In genomic region chr6:25138024-25138696, GRCh38 we compare ENCODE assay signal across 7 cellular contexts.
DNase-seq lines count a peak whose midpoint lies in the region; ATAC-seq and TF ChIP-seq lines count a peak whose summit lies in the region.

No MANE protein-coding gene starts in this region.

- peak overlapping the region; percentile 87 to 90 for H3K4me3 Mint-ChIP-seq in activated T-cell treated with anti-CD3 and anti-CD28 coated beads, Interleukin-2, amount 50 U/mL, for 72 hours

- TSS peak; percentile 81 for BruUV-seq in OCI-LY7 (replicated peaks; lab: Mats Ljungman, UMichigan)

- H4K20me1 ChIP-seq in OCI-LY7 (ENCODE audit: insufficient read depth, low read length), result no peaks in the 10 kb centered on the region

- POLR2A ChIA-PET in OCI-LY7 (lab: Charles Lee), result interaction anchor here (0.6 to 2.6 kb wide), 6 partner anchors 8 to 431 kb away, joined by 3 to 23 read pairs (median 4); no protein-coding TSS in a partner anchor

- peaks cover 38% of the 10 kb centered on the region for H3K4me1 Mint-ChIP-seq in activated T-cell treated with anti-CD3 and anti-CD28 coated beads, Interleukin-2, amount 50 U/mL, for 72 hours (ENCODE audit: low read depth)

- H3K9me3 ChIP-seq in OCI-LY7 (ENCODE audit: low read length) (peaks cover 37% of the 10 kb centered on the region), prostate gland (no peaks in the 10 kb centered on the region)

- no peaks in the 10 kb centered on the region for H3K27me3 Mint-ChIP-seq in activated T-cell treated with anti-CD3 and anti-CD28 coated beads, Interleukin-2, amount 50 U/mL, for 72 hours (ENCODE audit: low read depth)

- H2AFZ ChIP-seq in OCI-LY7 (ENCODE audit: low read length), result peak overlapping the region; percentile 98

- TF ChIP-seq POLR2A in prostate gland (IDR thresholded peaks at IDR 0.05), result peak; percentile 23

- peaks cover 23 to 48% of the 10 kb centered on the region in 2 donors for H3K36me3 Mint-ChIP-seq in activated T-cell treated with anti-CD3 and anti-CD28 coated beads, Interleukin-2, amount 50 U/mL, for 72 hours (ENCODE audit: insufficient read depth in 2 of 2)

- H3K4me2 ChIP-seq in OCI-LY7 (ENCODE audit: low read length), result peak overlapping the region; percentile 81

- intact Hi-C loops in OCI-LY7 (cut with micrococcal nuclease; ENCODE audit: unreplicated experiment) (loop anchor here (1.0 to 10.0 kb wide), 3 partner anchors 9 to 643 kb away; partner anchors contain the start of gene ALDH5A1), prostate gland (cut with DNase I) (no loop called here)

- 9% methylated on average over 10 of the region's 10 CpGs for WGBS in prostate gland
- WGBS in urinary bladder, result 23% methylated on average over 10 of the region's 10 CpGs

- no peaks in the 10 kb centered on the region for H3K9me2 ChIP-seq in OCI-LY7 (ENCODE audit: insufficient read depth, low read length)

- H3K9me3 Mint-ChIP-seq in activated T-cell treated with anti-CD3 and anti-CD28 coated beads, Interleukin-2, amount 50 U/mL, for 72 hours, result peaks cover 0 to 1% of the 10 kb centered on the region in 2 donors

- H3K27me3 ChIP-seq in prostate gland (replicated peaks; ENCODE audit: insufficient read depth), result no peaks in the 10 kb centered on the region

- peak overlapping the region; percentile 93 for H3K27ac Mint-ChIP-seq in activated T-cell treated with anti-CD3 and anti-CD28 coated beads, Interleukin-2, amount 50 U/mL, for 72 hours

- TF ChIP-seq CTCF in OCI-LY7 (conservative IDR thresholded peaks at IDR 0.05; ENCODE audit: low read length) (peak; percentile 37; the same call in 1 of the 2 replicates), fibroblast of pulmonary artery (IDR thresholded peaks at IDR 0.05; ENCODE audit: low read length, missing control alignments) (peak; percentile 43), prostate gland (IDR thresholded peaks at IDR 0.05) (peak in 2 of 4 experiments; percentile 14 to 23)

- peak overlapping the region; percentile 51 for H3K4me3 ChIP-seq in OCI-LY7 (ENCODE audit: low read depth, low read length, poor library complexity, severe bottlenecking)
- H3K4me3 ChIP-seq in fibroblast of pulmonary artery (replicated peaks; ENCODE audit: low read depth, low read length), result peak overlapping the region; percentile 51
- H3K4me3 ChIP-seq in prostate gland, result peak overlapping the region; percentile 16 to 27
- peak overlapping the region; percentile 45 for H3K4me3 ChIP-seq in urinary bladder (ENCODE audit: low read depth, low read length)

- peaks cover 24% of the 10 kb centered on the region for H3K4me1 ChIP-seq in OCI-LY7 (ENCODE audit: insufficient read depth, low read length, poor library complexity, severe bottlenecking)
- H3K4me1 ChIP-seq in prostate gland (replicated peaks), result no peaks in the 10 kb centered on the region
- H3K4me1 ChIP-seq in urinary bladder (ENCODE audit: insufficient read depth), result no peaks in the 10 kb centered on the region

- H3K79me2 ChIP-seq in OCI-LY7 (ENCODE audit: insufficient read depth, low read depth, low read length), result no peaks in the 10 kb centered on the region

- peaks cover 4% of the 10 kb centered on the region; the same call in 1 of the 2 replicates for H3K36me3 ChIP-seq in OCI-LY7 (ENCODE audit: insufficient read depth, low read length)
- H3K36me3 ChIP-seq in prostate gland, result no peaks in the 10 kb centered on the region
- no peaks in the 10 kb centered on the region for H3K36me3 ChIP-seq in urinary bladder (ENCODE audit: insufficient read depth)

- peak; percentile 75 for DNase-seq in OCI-LY7 (ENCODE audit: low spot score)
- DNase-seq in activated T-cell treated with anti-CD3 and anti-CD28 coated beads, Interleukin-2, amount 50 U/mL, for 72 hours, result peak; percentile 75 to 81
- DNase-seq in fibroblast of pulmonary artery (ENCODE audit: low read depth), result peak; percentile 87
- DNase-seq in prostate gland (ENCODE audit: low spot score), result peak; percentile 24

- peak; percentile 92 for ATAC-seq in GM18858 (IDR thresholded peaks at IDR 0.05; ENCODE audit: unreplicated experiment)
- peak; percentile 79 for ATAC-seq in HG02970 (IDR thresholded peaks at IDR 0.05; ENCODE audit: low FRiP score, unreplicated experiment)
- ATAC-seq in activated T-cell treated with anti-CD3 and anti-CD28 coated beads, Interleukin-2, amount 50 U/mL, for 72 hours (replicated peaks in 1 of 2), result peak; percentile 92

- H3K27ac ChIP-seq in OCI-LY7 (ENCODE audit: low read depth, low read length, poor library complexity, severe bottlenecking) (peak overlapping the region; percentile 34), prostate gland (peak overlapping the region; percentile 65 to 68), urinary bladder (ENCODE audit: low read depth) (peak overlapping the region; percentile 90)

- CTCF ChIA-PET in OCI-LY7 (lab: Charles Lee; ENCODE audit: unreplicated experiment), result no interaction called here

Comparison
In these comparisons a context has a peak if more than half of its experiments do, and no peak if none do; other contexts are left out.
1. Peak in every context shown above with its lines: DNase-seq, ATAC-seq, H3K4me3 ChIP-seq and H3K27ac ChIP-seq.
2. DNase-seq: peak in every context shown above with its lines; median percentile 87 in fibroblast of pulmonary artery; 78 in activated T-cell treated with anti-CD3 and anti-CD28 coated beads, Interleukin-2, amount 50 U/mL, for 72 hours; 75 in OCI-LY7; 24 in prostate gland.
3. H3K27ac ChIP-seq: peak in every context shown above with its lines; median percentile 90 in urinary bladder; 66 in prostate gland; 34 in OCI-LY7.